8 cellular contexts compared by ENCODE assay signal in genomic region chr3:143170676-143171075, GRCh38. TPM values are rescaled to one million over a fixed set of nuclear protein-coding genes. Genes with fewer than 3 reads are reported as not detected.
DNase-seq lines count a peak whose midpoint lies in the region; ATAC-seq and TF ChIP-seq lines count a peak whose summit lies in the region.

No MANE protein-coding gene starts in this region.

- H3K9me3 Mint-ChIP-seq in CD8-positive, alpha-beta T cell: peaks cover 7% of the 10 kb centered on the region
- H3K9me3 Mint-ChIP-seq in T-helper 1 cell treated with Interleukin-12 subunit alpha and Interleukin-12 subunit beta and Interleukin-4 antibody, amounts not matched to agents 30 μg/mL and 1 μg/mL, for 36 hours: peaks cover 19% of the 10 kb centered on the region
- H3K9me3 Mint-ChIP-seq in Caco-2 (ENCODE audit: unreplicated experiment): peaks cover 18% of the 10 kb centered on the region

- peak overlapping the region; percentile 88 for H3K27ac Mint-ChIP-seq in CD8-positive, alpha-beta T cell
- H3K27ac Mint-ChIP-seq in T-helper 1 cell treated with Interleukin-12 subunit alpha and Interleukin-12 subunit beta and Interleukin-4 antibody, amounts not matched to agents 30 μg/mL and 1 μg/mL, for 36 hours: peak overlapping the region; percentile 92
- no peak overlapping the region for H3K27ac Mint-ChIP-seq in Caco-2 (ENCODE audit: unreplicated experiment)

- BruUV-seq in Caco-2 (replicated peaks; lab: Mats Ljungman, UMichigan): no TSS peak

- H3K27me3 Mint-ChIP-seq in CD8-positive, alpha-beta T cell (ENCODE audit: low read depth): no peaks in the 10 kb centered on the region
- no peaks in the 10 kb centered on the region for H3K27me3 Mint-ChIP-seq in T-helper 1 cell treated with Interleukin-12 subunit alpha and Interleukin-12 subunit beta and Interleukin-4 antibody, amounts not matched to agents 30 μg/mL and 1 μg/mL, for 36 hours (ENCODE audit: low read depth)
- peaks cover 14% of the 10 kb centered on the region for H3K27me3 Mint-ChIP-seq in Caco-2 (ENCODE audit: insufficient read depth, unreplicated experiment)

- H3K27ac ChIP-seq in CD8-positive, alpha-beta T cell (ENCODE audit: low read depth, low read length): peak overlapping the region; percentile 12
- H3K27ac ChIP-seq in lower lobe of right lung: peak overlapping the region; percentile 48

- H3K4me3 Mint-ChIP-seq in CD8-positive, alpha-beta T cell: peak overlapping the region; percentile 59
- peak overlapping the region; percentile 72 for H3K4me3 Mint-ChIP-seq in T-helper 1 cell treated with Interleukin-12 subunit alpha and Interleukin-12 subunit beta and Interleukin-4 antibody, amounts not matched to agents 30 μg/mL and 1 μg/mL, for 36 hours
- H3K4me3 Mint-ChIP-seq in Caco-2 (ENCODE audit: unreplicated experiment): no peak overlapping the region

- H3K9me3 ChIP-seq in CD8-positive, alpha-beta T cell (ENCODE audit: low read length): no peaks in the 10 kb centered on the region
- H3K9me3 ChIP-seq in lower lobe of right lung (no peaks in the 10 kb centered on the region), Caco-2 (peaks cover 4% of the 10 kb centered on the region; the same call in 1 of the 2 replicates)

- no peaks in the 10 kb centered on the region for H3K27me3 ChIP-seq in CD8-positive, alpha-beta T cell (ENCODE audit: insufficient read depth, low read length)
- H3K27me3 ChIP-seq in lower lobe of right lung (ENCODE audit: low read depth) (no peaks in the 10 kb centered on the region), Caco-2 (replicated peaks; ENCODE audit: control insufficient read depth, insufficient read depth, low read length) (no peaks in the 10 kb centered on the region)

- no peak for DNase-seq in CD8-positive, alpha-beta T cell
- DNase-seq in lower lobe of right lung: no peak
- DNase-seq in Caco-2: no peak
- no peak for DNase-seq in Ammon's horn (ENCODE audit: low spot score)
- no peak for DNase-seq in nucleus accumbens (lab: John Stamatoyannopoulos, UW)

- peaks cover 77% of the 10 kb centered on the region for H3K4me1 Mint-ChIP-seq in CD8-positive, alpha-beta T cell (ENCODE audit: low read depth)
- H3K4me1 Mint-ChIP-seq in T-helper 1 cell treated with Interleukin-12 subunit alpha and Interleukin-12 subunit beta and Interleukin-4 antibody, amounts not matched to agents 30 μg/mL and 1 μg/mL, for 36 hours (ENCODE audit: low read depth): peaks cover 56% of the 10 kb centered on the region
- H3K4me1 Mint-ChIP-seq in Caco-2 (ENCODE audit: low read depth, unreplicated experiment): no peaks in the 10 kb centered on the region

- intact Hi-C loops in CD8-positive, alpha-beta T cell (cut with DNase I, micrococcal nuclease): loop anchor here in 1 of 2 experiments (2.0 kb wide), 1 partner anchor 48 kb away; no protein-coding TSS in a partner anchor
- intact Hi-C loops in lower lobe of right lung (cut with DNase I): no loop called here
- intact Hi-C loops in Caco-2 (cut with micrococcal nuclease; ENCODE audit: unreplicated experiment): no loop called here

- no peaks in the 10 kb centered on the region for H3K36me3 Mint-ChIP-seq in CD8-positive, alpha-beta T cell
- H3K36me3 Mint-ChIP-seq in T-helper 1 cell treated with Interleukin-12 subunit alpha and Interleukin-12 subunit beta and Interleukin-4 antibody, amounts not matched to agents 30 μg/mL and 1 μg/mL, for 36 hours (ENCODE audit: low read depth): peaks cover 13% of the 10 kb centered on the region
- H3K36me3 Mint-ChIP-seq in Caco-2 (ENCODE audit: insufficient read depth, unreplicated experiment): no peaks in the 10 kb centered on the region

- peak; percentile 37 for ATAC-seq in CD8-positive, alpha-beta T cell
- peak; percentile 18 for ATAC-seq in GM21723 (IDR thresholded peaks at IDR 0.05; ENCODE audit: unreplicated experiment)
- peak in 1 of 2 donors; percentile 19 for ATAC-seq in lower lobe of right lung
- no peak for ATAC-seq in HG03025 (IDR thresholded peaks at IDR 0.05; ENCODE audit: low FRiP score, unreplicated experiment)

- no peak overlapping the region for H3K4me3 ChIP-seq in CD8-positive, alpha-beta T cell (ENCODE audit: low read depth, low read length)
- H3K4me3 ChIP-seq in lower lobe of right lung (no peak overlapping the region), Caco-2 (ENCODE audit: low read depth, low read length) (no peak overlapping the region)

- POLR2A ChIA-PET in CD8-positive, alpha-beta T cell (lab: Charles Lee): interaction anchor here (0.7 to 1.3 kb wide), 3 partner anchors 169 to 1928 kb away, joined by 3 to 5 read pairs (median 3); partner anchors contain the start of gene U2SURP
- POLR2A ChIA-PET in Caco-2 (lab: Charles Lee): no interaction called here

- no peak for TF ChIP-seq CTCF in CD8-positive, alpha-beta T cell (IDR thresholded peaks at IDR 0.05)
- no peak for TF ChIP-seq CTCF in lower lobe of right lung (IDR thresholded peaks at IDR 0.05)
- no peak for TF ChIP-seq CTCF in Caco-2 (IDR thresholded peaks at IDR 0.05; ENCODE audit: insufficient read depth in 1 of 2, low read depth in 1 of 2, low read length in 1 of 2, severe bottlenecking in 1 of 2, unreplicated experiment in 1 of 2)

- CTCF ChIA-PET in CD8-positive, alpha-beta T cell (lab: Charles Lee): interaction anchor here (1.0 to 1.1 kb wide), 2 partner anchors 34 to 50 kb away, joined by 3 read pairs; no protein-coding TSS in a partner anchor
- CTCF ChIA-PET in Caco-2 (lab: Charles Lee): no interaction called here

- H3K36me3 ChIP-seq in CD8-positive, alpha-beta T cell (ENCODE audit: insufficient read depth, low read length): no peaks in the 10 kb centered on the region
- no peaks in the 10 kb centered on the region for H3K36me3 ChIP-seq in lower lobe of right lung
- no peaks in the 10 kb centered on the region for H3K36me3 ChIP-seq in Caco-2 (ENCODE audit: control insufficient read depth, insufficient read depth, low read length)

- H3K4me1 ChIP-seq in CD8-positive, alpha-beta T cell (ENCODE audit: insufficient read depth, low read length): peaks cover 55% of the 10 kb centered on the region
- H3K4me1 ChIP-seq in lower lobe of right lung: peaks cover 12% of the 10 kb centered on the region
- no peaks in the 10 kb centered on the region for H3K4me1 ChIP-seq in Caco-2

RNA-seq across cellular contexts. Expression of gene CHST2, which starts 51.1 kb away (rescaled TPM):
- total RNA-seq in CD8-positive, alpha-beta T cell: 1 to 10 TPM; 2.5 to 2.7 TPM
- total RNA-seq in lower lobe of right lung: 6.2 TPM
- total RNA-seq in Caco-2 (2022): not detected in 2 replicates
